In genomic region chr1:167273027-167273800, GRCh38 we compare ENCODE assay signal across 10 cellular contexts. TPM values are rescaled to one million over a fixed set of nuclear protein-coding genes. Genes with fewer than 3 reads are reported as not detected.
DNase-seq lines count a peak whose midpoint lies in the region; ATAC-seq and TF ChIP-seq lines count a peak whose summit lies in the region.
"Had no signal": no experiment of that assay in that cellular context is flagged by ENCODE, and none has a peak within 500 bp of the region (broad histone marks: within the 10 kb centered on the region; RNA-seq: fewer than 3 reads in every experiment).

No MANE protein-coding gene starts in this region.

- peak; percentile 84 for DNase-seq in DMS79 treated with DMSO at 0.1 percent for 48 hours (lab: John Stamatoyannopoulos, UW)
- peak; percentile 43 for DNase-seq in HS-27A (ENCODE audit: low read depth)
- DNase-seq in RPMI7951 (ENCODE audit: low read depth) = peak; percentile 91
- DNase-seq in left ventricle myocardium superior = no peak
- DNase-seq in activated CD4-positive, alpha-beta T cell treated with anti-CD3 and anti-CD28 coated beads for 36 hours = no peak
- no peak for DNase-seq in C1 segment of cervical spinal cord (lab: John Stamatoyannopoulos, UW)
- DNase-seq in stimulated activated CD4-positive, alpha-beta T cell treated with anti-CD3 and anti-CD28 coated beads, Interleukin-4, amount 100 ng/mL, for 1 hour = no peak
- no peak for DNase-seq in RWPE1 (ENCODE audit: low spot score)
- DNase-seq: immature natural killer cell, NCI-H187 had no signal

- no peak overlapping the region for H3K27ac Mint-ChIP-seq in activated CD4-positive, alpha-beta T cell treated with anti-CD3 and anti-CD28 coated beads for 36 hours
- H3K27ac Mint-ChIP-seq: immature natural killer cell had no signal

- no peaks in the 10 kb centered on the region for H3K9me3 Mint-ChIP-seq in activated CD4-positive, alpha-beta T cell treated with anti-CD3 and anti-CD28 coated beads for 36 hours (ENCODE audit: low read depth)
- H3K9me3 Mint-ChIP-seq: immature natural killer cell had no signal

- peak; percentile 69 for ATAC-seq in left ventricle myocardium superior
- ATAC-seq in activated CD4-positive, alpha-beta T cell treated with anti-CD3 and anti-CD28 coated beads for 36 hours = no peak

- peaks cover 51% of the 10 kb centered on the region for H3K4me1 Mint-ChIP-seq in activated CD4-positive, alpha-beta T cell treated with anti-CD3 and anti-CD28 coated beads for 36 hours

- POLR2A ChIA-PET in activated CD4-positive, alpha-beta T cell treated with anti-CD3 and anti-CD28 coated beads for 36 hours (lab: Charles Lee) = no interaction called here
- POLR2A ChIA-PET in RWPE1 (lab: Yijun Ruan, JAX; ENCODE audit: low non-redundant PET) = no interaction called here

- H3K36me3 Mint-ChIP-seq in activated CD4-positive, alpha-beta T cell treated with anti-CD3 and anti-CD28 coated beads for 36 hours (ENCODE audit: low read depth) = no peaks in the 10 kb centered on the region

- no peaks in the 10 kb centered on the region for H3K27me3 Mint-ChIP-seq in activated CD4-positive, alpha-beta T cell treated with anti-CD3 and anti-CD28 coated beads for 36 hours

- H3K27ac ChIP-seq in RWPE1 = no peak overlapping the region

- no peak overlapping the region for H3K4me3 Mint-ChIP-seq in activated CD4-positive, alpha-beta T cell treated with anti-CD3 and anti-CD28 coated beads for 36 hours
- H3K4me3 Mint-ChIP-seq: immature natural killer cell had no signal

- CTCF ChIA-PET in activated CD4-positive, alpha-beta T cell treated with anti-CD3 and anti-CD28 coated beads for 36 hours (lab: Charles Lee) = interaction anchor here (0.9 to 1.4 kb wide), 3 partner anchors 9 to 22 kb away, joined by 3 to 4 read pairs (median 3); no protein-coding TSS in a partner anchor
- CTCF ChIA-PET in RWPE1 (lab: Yijun Ruan, JAX) = no interaction called here

- no peak for TF ChIP-seq CTCF in RWPE1 (conservative IDR thresholded peaks at IDR 0.05; ENCODE audit: low read depth)

- intact Hi-C loops in left ventricle myocardium superior (cut with micrococcal nuclease) = no loop called here
- intact Hi-C loops in activated CD4-positive, alpha-beta T cell treated with anti-CD3 and anti-CD28 coated beads for 36 hours (cut with DNase I, micrococcal nuclease) = no loop called here

RNA-seq across cellular contexts. Expression of gene POU2F1, which starts 52.5 kb away (rescaled TPM):
- 6.1 and 8.4 TPM in 2 replicates for total RNA-seq in RPMI7951 (2014; rRNA removed; shearing (Covaris generic))
- total RNA-seq in left ventricle myocardium superior = 5.9 TPM
- total RNA-seq in activated CD4-positive, alpha-beta T cell treated with anti-CD3 and anti-CD28 coated beads for 36 hours = 10 to 100 TPM; 20.3 to 21.6 TPM

Comparison
In these comparisons a context has a peak if more than half of its experiments do, and no peak if none do; other contexts are left out.
1. DNase-seq: peak in DMS79 treated with DMSO at 0.1 percent for 48 hours (single experiment), HS-27A (single experiment) and RPMI7951 (single experiment); none in left ventricle myocardium superior (single experiment), activated CD4-positive, alpha-beta T cell treated with anti-CD3 and anti-CD28 coated beads for 36 hours (single experiment), C1 segment of cervical spinal cord (0 of 14), stimulated activated CD4-positive, alpha-beta T cell treated with anti-CD3 and anti-CD28 coated beads, Interleukin-4, amount 100 ng/mL, for 1 hour (single experiment) and RWPE1 (single experiment).